In genomic region chr1:162003061-162003824, GRCh38 we compare ENCODE assay signal across 9 cellular contexts. TPM values are rescaled to one million over a fixed set of nuclear protein-coding genes. Genes with fewer than 3 reads are reported as not detected.
A peak's percentile ranks its signal among the peaks of the same experiment; 100 is the strongest.
DNase-seq lines count a peak whose midpoint lies in the region; TF ChIP-seq lines count a peak whose summit lies in the region.
"Had no signal": no experiment of that assay in that cellular context is flagged by ENCODE, and none has a peak within 500 bp of the region (broad histone marks: within the 10 kb centered on the region; RNA-seq: fewer than 3 reads in every experiment).

No MANE protein-coding gene starts in this region.

- H2BK5ac ChIP-seq in trophoblast cell (ENCODE audit: low read depth, low read length, poor library complexity) = no peak overlapping the region

- H4K8ac ChIP-seq in trophoblast cell (ENCODE audit: low read depth, low read length) = no peak overlapping the region

- no peaks in the 10 kb centered on the region for H3K4me1 ChIP-seq in Peyer's patch
- peaks cover 13 to 19% of the 10 kb centered on the region in 2 experiments for H3K4me1 ChIP-seq in trophoblast cell (ENCODE audit: control insufficient read depth in 1 of 2, insufficient read depth in 2 of 2, low read length in 2 of 2)

- H3K27ac ChIP-seq in Peyer's patch (peak overlapping the region in 3 of 4 donors; percentile 5 to 58 (median 12)), trophoblast cell (ENCODE audit: low read depth, low read length) (peak overlapping the region; percentile 16)

- H2BK120ac ChIP-seq in trophoblast cell (ENCODE audit: insufficient read depth, low read length, poor library complexity) = no peak overlapping the region

- no peak overlapping the region for H4K91ac ChIP-seq in trophoblast cell (ENCODE audit: low read depth, low read length)

- H3K27me3 ChIP-seq in Peyer's patch (no peaks in the 10 kb centered on the region), trophoblast cell (ENCODE audit: insufficient read depth, low read length) (peaks cover 2% of the 10 kb centered on the region)

- no peak overlapping the region for H3K18ac ChIP-seq in trophoblast cell (ENCODE audit: low read length)

- in situ Hi-C loops in ACHN (cut with HindIII; ENCODE audit: low pct_ligation_motif_present, low pct_unique_long_range_greater_than_20kb, low sequenced_read_pairs) = no loop called here

- TF ChIP-seq POLR2A in Peyer's patch (IDR thresholded peaks at IDR 0.05) = no peak

- no peaks in the 10 kb centered on the region for H3K36me3 ChIP-seq in Peyer's patch
- no peaks in the 10 kb centered on the region for H3K36me3 ChIP-seq in trophoblast cell (ENCODE audit: control insufficient read depth in 1 of 2, insufficient read depth in 2 of 2, low read length in 2 of 2)

- peak overlapping the region; percentile 51 for H2BK12ac ChIP-seq in trophoblast cell (ENCODE audit: low read length)

- TF ChIP-seq CTCF in Peyer's patch (IDR thresholded peaks at IDR 0.05) = no peak
- no peak for TF ChIP-seq CTCF in fibroblast of mammary gland (conservative IDR thresholded peaks at IDR 0.05; ENCODE audit: control insufficient read depth, insufficient read depth, low read depth, low read length)

- no peak overlapping the region for H4K12ac ChIP-seq in trophoblast cell (ENCODE audit: low read depth, low read length)

- H3K4ac ChIP-seq in trophoblast cell (ENCODE audit: low read depth, low read length) = no peak overlapping the region

- H3K9ac ChIP-seq in trophoblast cell (ENCODE audit: low read length) = no peak overlapping the region

- no peak overlapping the region for H3K23ac ChIP-seq in trophoblast cell (ENCODE audit: low read length)

- peak overlapping the region; percentile 5 for H2AFZ ChIP-seq in trophoblast cell (ENCODE audit: insufficient read depth, low read length, poor library complexity)

- peak overlapping the region; percentile 15 for H3K4me2 ChIP-seq in trophoblast cell (ENCODE audit: low read length)

- H3K79me2 ChIP-seq in trophoblast cell (ENCODE audit: control insufficient read depth, insufficient read depth, low read length, poor library complexity) = no peaks in the 10 kb centered on the region

- no CpG with 5 or more reads among the region's 15 CpGs for WGBS in trophoblast cell (ENCODE audit: extremely low coverage, insufficient coverage, insufficient read length)

- H3K14ac ChIP-seq in trophoblast cell (ENCODE audit: low read length) = no peak overlapping the region

- no peak overlapping the region for H3K4me3 ChIP-seq in Peyer's patch
- H3K4me3 ChIP-seq in fibroblast of mammary gland (ENCODE audit: control insufficient read depth, low read depth, low read length) = no peak overlapping the region
- H3K4me3 ChIP-seq in trophoblast cell (ENCODE audit: low read depth, low read length) = no peak overlapping the region

- peaks cover 6% of the 10 kb centered on the region for H3K79me1 ChIP-seq in trophoblast cell (ENCODE audit: low read length)

- DNase-seq in DMS79 treated with DMSO at 0.1 percent for 48 hours (lab: John Stamatoyannopoulos, UW) (peak; percentile 39), Peyer's patch (no peak), fibroblast of mammary gland (ENCODE audit: low read depth) (peak; percentile 99), trophoblast cell (peak in 1 of 2 donors; percentile 19), ACHN (no peak), NCI-H2081 treated with DMSO at 0.1 percent for 48 hours (lab: John Stamatoyannopoulos, UW) (no peak)
- DNase-seq in activated CD8-positive, alpha-beta memory T cell treated with anti-CD3 and anti-CD28 coated beads, Interleukin-2, amount 50 U/mL, for 48 hours = no peak
- no peak for DNase-seq in activated CD8-positive, alpha-beta memory T cell treated with anti-CD3 and anti-CD28 coated beads, Interleukin-2, amount 50 U/mL, for 4 hours
- DNase-seq: NCI-H1930 had no signal

- H3K9me3 ChIP-seq in Peyer's patch (no peaks in the 10 kb centered on the region), trophoblast cell (ENCODE audit: insufficient read depth, low read depth, low read length) (no peaks in the 10 kb centered on the region)

- no peak overlapping the region for H2AK5ac ChIP-seq in trophoblast cell (ENCODE audit: low read length)

RNA-seq across cellular contexts. Expression of gene OLFML2B, which starts 20.4 kb away (rescaled TPM):
- 1 to 10 TPM in 3 of 4 donors, under 1 TPM in 1; 0.70 to 2.5 (median 1.9) TPM for total RNA-seq in Peyer's patch
- 0.22 and 0.33 TPM in 2 replicates for polyA plus RNA-seq in trophoblast cell (2013)

Comparison
In these comparisons a context has a peak if more than half of its experiments do, and no peak if none do; other contexts are left out.
1. DNase-seq: peak in DMS79 treated with DMSO at 0.1 percent for 48 hours (single experiment) and fibroblast of mammary gland (single experiment); none in Peyer's patch (0 of 3), activated CD8-positive, alpha-beta memory T cell treated with anti-CD3 and anti-CD28 coated beads, Interleukin-2, amount 50 U/mL, for 48 hours (single experiment), activated CD8-positive, alpha-beta memory T cell treated with anti-CD3 and anti-CD28 coated beads, Interleukin-2, amount 50 U/mL, for 4 hours (single experiment), ACHN (single experiment) and NCI-H2081 treated with DMSO at 0.1 percent for 48 hours (single experiment).